Comparison of ENCODE assay signal across 16 cellular contexts in genomic region chr15:70321106-70321809, GRCh38.
DNase-seq lines count a peak whose midpoint lies in the region; ATAC-seq, FAIRE-seq and TF ChIP-seq lines count a peak whose summit lies in the region.
"Had no signal": no experiment of that assay in that cellular context is flagged by ENCODE, and none has a peak within 500 bp of the region (broad histone marks: within the 10 kb centered on the region; RNA-seq: fewer than 3 reads in every experiment).

No MANE protein-coding gene starts in this region.

- no peak overlapping the region for H3K4me2 ChIP-seq in mammary epithelial cell (ENCODE audit: insufficient read depth, low read depth, low read length)
- H3K4me2 ChIP-seq in endothelial cell of umbilical vein (ENCODE audit: insufficient read depth, low read length): no peak overlapping the region
- no peak overlapping the region for H3K4me2 ChIP-seq in mesenchymal stem cell (ENCODE audit: low read length, poor library complexity, severe bottlenecking)

- FAIRE-seq in endothelial cell of umbilical vein (lab: Jason Lieb, UNC): no peak
- FAIRE-seq: pancreas had no signal

- H2AK5ac ChIP-seq in mesenchymal stem cell (ENCODE audit: low read length, severe bottlenecking): no peak overlapping the region

- POLR2A ChIA-PET in endothelial cell of umbilical vein (lab: Charles Lee): no interaction called here

- ATAC-seq in GM19324 (IDR thresholded peaks at IDR 0.05; ENCODE audit: low FRiP score, unreplicated experiment): no peak

- H3K4me1 ChIP-seq in breast epithelium (peaks cover 16 to 17% of the 10 kb centered on the region in 2 donors), mammary epithelial cell (ENCODE audit: insufficient read depth, low read length) (peaks cover 18% of the 10 kb centered on the region), endothelial cell of umbilical vein (ENCODE audit: control insufficient read depth, extremely low read depth, insufficient read depth, low read length) (no peaks in the 10 kb centered on the region), prostate gland (replicated peaks) (peaks cover 27% of the 10 kb centered on the region), left ventricle myocardium inferior (peaks cover 36% of the 10 kb centered on the region), mesenchymal stem cell (ENCODE audit: control insufficient read depth, insufficient read depth, low read depth, low read length) (no peaks in the 10 kb centered on the region)

- CTCF ChIA-PET in mammary epithelial cell (lab: Charles Lee; ENCODE audit: low non-redundant PET): no interaction called here
- CTCF ChIA-PET in endothelial cell of umbilical vein (lab: Charles Lee): no interaction called here

- H3K36me3 ChIP-seq in breast epithelium: no peaks in the 10 kb centered on the region
- H3K36me3 ChIP-seq in mammary epithelial cell (ENCODE audit: insufficient read depth, low read length): no peaks in the 10 kb centered on the region
- H3K36me3 ChIP-seq in endothelial cell of umbilical vein (ENCODE audit: control insufficient read depth in 2 of 2, extremely low read depth in 1 of 2, insufficient read depth in 2 of 2, low read length in 2 of 2): no peaks in the 10 kb centered on the region
- H3K36me3 ChIP-seq in prostate gland: no peaks in the 10 kb centered on the region
- H3K36me3 ChIP-seq in left ventricle myocardium inferior: no peaks in the 10 kb centered on the region
- H3K36me3 ChIP-seq in mesenchymal stem cell (ENCODE audit: control insufficient read depth in 1 of 2, insufficient read depth in 2 of 2, low read depth in 1 of 2, low read length in 2 of 2): no peaks in the 10 kb centered on the region
- H3K36me3 ChIP-seq: cardiac muscle cell, pancreas had no signal

- no peak overlapping the region for H4K91ac ChIP-seq in mesenchymal stem cell (ENCODE audit: low read length)

- H3K9me1 ChIP-seq in endothelial cell of umbilical vein (replicated peaks; ENCODE audit: control insufficient read depth, extremely low read depth, insufficient read depth, low read length): no peaks in the 10 kb centered on the region

- H3K18ac ChIP-seq in mesenchymal stem cell (ENCODE audit: low read depth in 1 of 2, low read length in 2 of 2): no peak overlapping the region

- TF ChIP-seq POLR2A in breast epithelium (IDR thresholded peaks at IDR 0.05): no peak
- no peak for TF ChIP-seq POLR2A in endothelial cell of umbilical vein (IDR thresholded peaks at IDR 0.05; ENCODE audit: low read depth, low read length)
- no peak for TF ChIP-seq POLR2A in prostate gland (IDR thresholded peaks at IDR 0.05)

- dilution Hi-C loops in mammary epithelial cell (cut with HindIII; ENCODE audit: low sequenced_read_pairs) (no loop called here), endothelial cell of umbilical vein (cut with MboI; ENCODE audit: extremely low pct_ligation_motif_present, low sequenced_read_pairs) (no loop called here)

- H4K20me1 ChIP-seq in mammary epithelial cell (ENCODE audit: insufficient read depth, low read length) (no peaks in the 10 kb centered on the region), endothelial cell of umbilical vein (replicated peaks; ENCODE audit: control insufficient read depth, extremely low read depth, insufficient read depth, low read length) (no peaks in the 10 kb centered on the region)

- no peak overlapping the region for H4K8ac ChIP-seq in mesenchymal stem cell (ENCODE audit: low read length)

- no peak overlapping the region for H2BK120ac ChIP-seq in mesenchymal stem cell (ENCODE audit: low read depth, low read length)

- H3K27me3 ChIP-seq in breast epithelium: no peaks in the 10 kb centered on the region
- no peaks in the 10 kb centered on the region for H3K27me3 ChIP-seq in mammary epithelial cell (ENCODE audit: insufficient read depth, low read length)
- peaks cover 0 to 3% of the 10 kb centered on the region in 2 experiments for H3K27me3 ChIP-seq in endothelial cell of umbilical vein (ENCODE audit: control insufficient read depth in 2 of 2, insufficient read depth in 2 of 2, low read length in 2 of 2)
- H3K27me3 ChIP-seq in prostate gland (replicated peaks; ENCODE audit: insufficient read depth): no peaks in the 10 kb centered on the region
- peaks cover 29% of the 10 kb centered on the region for H3K27me3 ChIP-seq in left ventricle myocardium inferior (ENCODE audit: low read depth)
- H3K27me3 ChIP-seq in mesenchymal stem cell (ENCODE audit: control insufficient read depth in 1 of 2, insufficient read depth in 1 of 2, low read length in 2 of 2): peaks cover 0 to 50% of the 10 kb centered on the region in 2 experiments
- H3K27me3 ChIP-seq: pancreas had no signal

- BruUV-seq in mammary epithelial cell (replicated peaks; lab: Mats Ljungman, UMichigan) (no TSS peak), endothelial cell of umbilical vein (replicated peaks; lab: Mats Ljungman, UMichigan) (no TSS peak)

- H3K79me2 ChIP-seq in mammary epithelial cell (ENCODE audit: insufficient read depth, low read length): no peaks in the 10 kb centered on the region
- no peaks in the 10 kb centered on the region for H3K79me2 ChIP-seq in endothelial cell of umbilical vein (ENCODE audit: control insufficient read depth, insufficient read depth, low read length)

- H2AFZ ChIP-seq in mammary epithelial cell (ENCODE audit: low read depth, low read length): no peak overlapping the region
- H2AFZ ChIP-seq in endothelial cell of umbilical vein (ENCODE audit: low read depth, low read length): no peak overlapping the region
- no peak overlapping the region for H2AFZ ChIP-seq in mesenchymal stem cell (ENCODE audit: low read depth, low read length)

- 85% methylated on average over 4 of the region's 4 CpGs for WGBS in mammary epithelial cell (ENCODE audit: low coverage, missing lambda C conversion rate)
- WGBS in prostate gland: 22% methylated on average over 4 of the region's 4 CpGs
- WGBS in mesenchymal stem cell: 72% methylated on average over 4 of the region's 4 CpGs

- no peak overlapping the region for H3K23ac ChIP-seq in mesenchymal stem cell (ENCODE audit: low read length in 2 of 2)

- H3K79me1 ChIP-seq in mesenchymal stem cell (replicated peaks; ENCODE audit: low read length, poor library complexity, severe bottlenecking): no peaks in the 10 kb centered on the region

- H3K27ac ChIP-seq in breast epithelium (peak overlapping the region; percentile 8 to 41), mammary epithelial cell (ENCODE audit: insufficient read depth, low read depth, low read length) (no peak overlapping the region), endothelial cell of umbilical vein (ENCODE audit: insufficient read depth, low read depth, low read length) (no peak overlapping the region), prostate gland (peak overlapping the region; percentile 38 to 42), left ventricle myocardium inferior (replicated peaks) (no peak overlapping the region), mesenchymal stem cell (ENCODE audit: low read length, poor library complexity, severe bottlenecking) (no peak overlapping the region)
- H3K27ac ChIP-seq: cardiac muscle cell, pancreas had no signal

- H2BK12ac ChIP-seq in mesenchymal stem cell (ENCODE audit: low read length in 2 of 2): no peak overlapping the region

- DNase-seq in breast epithelium (ENCODE audit: low spot score in 2 of 2): peak in 1 of 2 donors; percentile 15
- no peak for DNase-seq in mammary epithelial cell
- DNase-seq in endothelial cell of umbilical vein (ENCODE audit: low read depth, low spot score): peak; percentile 19
- no peak for DNase-seq in prostate gland (ENCODE audit: low spot score)
- no peak for DNase-seq in NCI-H146 treated with DMSO at 0.1 percent for 48 hours (lab: John Stamatoyannopoulos, UW; ENCODE audit: unreplicated experiment)
- no peak for DNase-seq in left ventricle myocardium inferior
- no peak for DNase-seq in mesenchymal stem cell
- DNase-seq: CD4-positive, CD25-positive, alpha-beta regulatory T cell; effector CD4-positive, alpha-beta T cell; islet precursor cell; NCI-H1417 treated with DMSO at 0.1 percent for 48 hours; pancreas; stimulated activated CD4-positive, alpha-beta T cell treated with anti-CD3 and anti-CD28 coated beads, Interleukin-4, amount 100 ng/mL, for 4 hours; stimulated activated CD8-positive, alpha-beta memory T cell treated with anti-CD3 and anti-CD28 coated beads, Interleukin-4, amount 100 ng/mL, for 48 hours had no signal

- intact Hi-C loops in breast epithelium (cut with DNase I; ENCODE audit: low total_unique reads): no loop called here
- intact Hi-C loops in mammary epithelial cell (cut with micrococcal nuclease): loop anchor here (5.0 kb wide), 1 partner anchor 124 kb away; no protein-coding TSS in a partner anchor
- intact Hi-C loops in endothelial cell of umbilical vein (cut with micrococcal nuclease): no loop called here
- intact Hi-C loops in prostate gland (cut with DNase I): loop anchor here (5.0 kb wide), 3 partner anchors 49 to 619 kb away; no protein-coding TSS in a partner anchor
- intact Hi-C loops in left ventricle myocardium inferior (cut with micrococcal nuclease): no loop called here

- H3K4me3 ChIP-seq in breast epithelium (no peak overlapping the region), mammary epithelial cell (replicated peaks in 1 of 3; ENCODE audit: insufficient read depth in 1 of 3, low read depth in 2 of 3, low read length in 3 of 3) (no peak overlapping the region), endothelial cell of umbilical vein (replicated peaks in 1 of 3; ENCODE audit: insufficient read depth in 1 of 3, low read depth in 1 of 3, low read length in 3 of 3) (no peak overlapping the region), prostate gland (no peak overlapping the region), left ventricle myocardium inferior (no peak overlapping the region), mesenchymal stem cell (ENCODE audit: insufficient read depth in 1 of 2, low read depth in 1 of 2, low read length in 2 of 2) (no peak overlapping the region)
- H3K4me3 ChIP-seq: cardiac muscle cell, pancreas had no signal

- H2BK15ac ChIP-seq in mesenchymal stem cell (ENCODE audit: low read depth, poor library complexity, severe bottlenecking): no peak overlapping the region

- no peak overlapping the region for H3K9ac ChIP-seq in mammary epithelial cell (ENCODE audit: insufficient read depth, low read length)
- no peak overlapping the region for H3K9ac ChIP-seq in endothelial cell of umbilical vein (replicated peaks; ENCODE audit: extremely low read depth, insufficient read depth, low read length)
- H3K9ac ChIP-seq in mesenchymal stem cell (ENCODE audit: low read length): no peak overlapping the region

- H3K9me3 ChIP-seq in breast epithelium (no peaks in the 10 kb centered on the region), mammary epithelial cell (replicated peaks; ENCODE audit: insufficient read depth, low read length) (no peaks in the 10 kb centered on the region), endothelial cell of umbilical vein (replicated peaks; ENCODE audit: control insufficient read depth, insufficient read depth, low read length) (no peaks in the 10 kb centered on the region), prostate gland (no peaks in the 10 kb centered on the region), left ventricle myocardium inferior (replicated peaks) (no peaks in the 10 kb centered on the region), mesenchymal stem cell (ENCODE audit: control insufficient read depth, low read length) (no peaks in the 10 kb centered on the region)
- H3K9me3 ChIP-seq: pancreas had no signal

- no peak overlapping the region for H2BK5ac ChIP-seq in mesenchymal stem cell (ENCODE audit: low read depth, low read length, poor library complexity, severe bottlenecking)

- no peak for TF ChIP-seq CTCF in breast epithelium (IDR thresholded peaks at IDR 0.05)
- TF ChIP-seq CTCF in mammary epithelial cell (conservative IDR thresholded peaks at IDR 0.05 in 1 of 2, IDR thresholded peaks at IDR 0.05 in 1 of 2; ENCODE audit: extremely low read depth in 1 of 2, insufficient read depth in 1 of 2, low read depth in 1 of 2, low read length in 2 of 2): no peak
- TF ChIP-seq CTCF in endothelial cell of umbilical vein (IDR thresholded peaks at IDR 0.05; ENCODE audit: extremely low read depth in 1 of 2, insufficient read depth in 1 of 2, low read depth in 1 of 2, low read length in 2 of 2): no peak
- TF ChIP-seq CTCF in prostate gland (IDR thresholded peaks at IDR 0.05): no peak
- no peak for TF ChIP-seq CTCF in left ventricle myocardium inferior (IDR thresholded peaks at IDR 0.05; ENCODE audit: borderline replicate concordance)

- in situ Hi-C loops in mammary epithelial cell (cut with MboI; ENCODE audit: low sequenced_read_pairs in 2 of 2): no loop called here

- H3K4ac ChIP-seq in mesenchymal stem cell (ENCODE audit: low read depth in 1 of 2, low read length in 2 of 2): no peak overlapping the region

- no peak overlapping the region for H3K14ac ChIP-seq in mesenchymal stem cell (ENCODE audit: low read length in 2 of 2)

Comparison
In these comparisons a context has a peak if more than half of its experiments do, and no peak if none do; other contexts are left out.
1. H3K27ac ChIP-seq: peak in breast epithelium (2 of 2) and prostate gland (2 of 2); none in mammary epithelial cell (single experiment), endothelial cell of umbilical vein (single experiment), left ventricle myocardium inferior (single experiment) and mesenchymal stem cell (single experiment).
2. intact Hi-C loops: an anchor here in mammary epithelial cell (5.0 kb wide) and prostate gland (5.0 kb wide); none called in breast epithelium, endothelial cell of umbilical vein and left ventricle myocardium inferior.